In genomic region chr11:1763796-1764661, GRCh38 we compare ENCODE assay signal across 8 cellular contexts. TPM values are rescaled to one million over a fixed set of nuclear protein-coding genes. Genes with fewer than 3 reads are reported as not detected.
A peak's percentile ranks its signal among the peaks of the same experiment; 100 is the strongest.
DNase-seq lines count a peak whose midpoint lies in the region; TF ChIP-seq lines count a peak whose summit lies in the region.

Gene CTSD, minus strand, starts transcription at chr11:1763927. Its CDS starts 68 bp downstream, at chr11:1763859.

- 5% methylated on average over 20 of the region's 85 CpGs for WGBS in hepatocyte (ENCODE audit: low lambda C conversion rate, missing lambda C conversion rate)

- H3K27ac ChIP-seq in ascending aorta (peak within 1 kb of the TSS; percentile 83 to 94), hepatocyte (peak within 1 kb of the TSS; percentile 72)

- H3K79me2 ChIP-seq in hepatocyte, result peaks cover 24% of the 10 kb centered on the region

- no peaks in the 10 kb centered on the region for H3K9me3 ChIP-seq in HAP-1
- no peaks in the 10 kb centered on the region for H3K9me3 ChIP-seq in ascending aorta
- no peaks in the 10 kb centered on the region for H3K9me3 ChIP-seq in hepatocyte (ENCODE audit: low read depth)

- intact Hi-C loops in ascending aorta (cut with DNase I), result loop anchor here (1.0 to 10.0 kb wide), 8 partner anchors 15 to 1121 kb away; partner anchors contain the start of genes CD81, CDKN1C, DUSP8 and KRTAP5-6

- H3K4me3 ChIP-seq in HAP-1 (peak within 1 kb of the TSS; percentile 59), ascending aorta (peak within 1 kb of the TSS; percentile 74 to 96), hepatocyte (peak within 1 kb of the TSS; percentile 99), retinal pigment epithelial cell (ENCODE audit: low read length) (peak within 1 kb of the TSS; percentile 83)

- H2AFZ ChIP-seq in hepatocyte, result peak within 1 kb of the TSS; percentile 99

- H3K4me2 ChIP-seq in hepatocyte, result peak within 1 kb of the TSS; percentile 100

- H3K27me3 ChIP-seq in HAP-1 (ENCODE audit: low read depth) (no peaks in the 10 kb centered on the region), ascending aorta (no peaks in the 10 kb centered on the region), hepatocyte (no peaks in the 10 kb centered on the region)

- peak; percentile 52 to 89 for DNase-seq in HAP-1 (ENCODE audit: low spot score in 2 of 2)
- DNase-seq in NAMALWA (ENCODE audit: low spot score), result peak; percentile 82
- DNase-seq in T-helper 22 cell (ENCODE audit: low read depth), result peak; percentile 71
- peak; percentile 16 to 93 for DNase-seq in ascending aorta (ENCODE audit: low spot score in 2 of 2)
- DNase-seq in hepatocyte (ENCODE audit: low spot score), result peak; percentile 94
- DNase-seq in retinal pigment epithelial cell (ENCODE audit: low read depth), result no peak
- no peak for DNase-seq in SHP77 treated with DMSO at 0.1 percent for 48 hours (lab: John Stamatoyannopoulos, UW)

- TF ChIP-seq POLR2A in GM10847 (IDR thresholded peaks at IDR 0.05; ENCODE audit: extremely low read depth, insufficient read length), result peak; percentile 42

- peaks cover 6% of the 10 kb centered on the region for H4K20me1 ChIP-seq in hepatocyte (ENCODE audit: insufficient read depth, poor library complexity, severe bottlenecking)

- H3K9me2 ChIP-seq in hepatocyte (replicated peaks; ENCODE audit: insufficient read depth), result no peaks in the 10 kb centered on the region

- in situ Hi-C loops in HAP-1 (cut with MboI; ENCODE audit: low sequenced_read_pairs), result no loop called here

- no peaks in the 10 kb centered on the region for H3K36me3 ChIP-seq in HAP-1 (replicated peaks)
- H3K36me3 ChIP-seq in ascending aorta, result peaks cover 11 to 13% of the 10 kb centered on the region in 2 donors
- no peaks in the 10 kb centered on the region for H3K36me3 ChIP-seq in hepatocyte (replicated peaks; ENCODE audit: insufficient read depth, low read depth)

- no peak for TF ChIP-seq CTCF in ascending aorta (IDR thresholded peaks at IDR 0.05)
- no peak for TF ChIP-seq CTCF in hepatocyte (IDR thresholded peaks at IDR 0.05; ENCODE audit: poor library complexity)
- TF ChIP-seq CTCF in retinal pigment epithelial cell (conservative IDR thresholded peaks at IDR 0.05; ENCODE audit: low read depth, low read length), result no peak

- H3K4me1 ChIP-seq in HAP-1 (0 out of 2 replicates have a peak, but pooled peaks cover 5% of the 10 kb centered on the region), ascending aorta (peaks cover 24 to 43% of the 10 kb centered on the region in 2 donors), hepatocyte (ENCODE audit: insufficient read depth) (peaks cover 12% of the 10 kb centered on the region)

RNA-seq across cellular contexts. Expression of gene CTSD, which starts in this region (rescaled TPM):
- total RNA-seq in ascending aorta, result 777 TPM
- total RNA-seq in hepatocyte, result 507 and 562 TPM in 2 replicates
- polyA plus RNA-seq in hepatocyte, result 1,181 and 1,283 TPM in 2 replicates

Comparison
In these comparisons a context has a peak if more than half of its experiments do, and no peak if none do; other contexts are left out.
1. DNase-seq: peak in HAP-1 (2 of 2), NAMALWA (single experiment), T-helper 22 cell (single experiment), ascending aorta (2 of 2) and hepatocyte (single experiment); none in retinal pigment epithelial cell (single experiment) and SHP77 treated with DMSO at 0.1 percent for 48 hours (single experiment).
2. Peak in every context shown above with its lines, with median percentiles within 50 percentile points of each other: H3K4me3 ChIP-seq.